In the genomic region with DNA sequence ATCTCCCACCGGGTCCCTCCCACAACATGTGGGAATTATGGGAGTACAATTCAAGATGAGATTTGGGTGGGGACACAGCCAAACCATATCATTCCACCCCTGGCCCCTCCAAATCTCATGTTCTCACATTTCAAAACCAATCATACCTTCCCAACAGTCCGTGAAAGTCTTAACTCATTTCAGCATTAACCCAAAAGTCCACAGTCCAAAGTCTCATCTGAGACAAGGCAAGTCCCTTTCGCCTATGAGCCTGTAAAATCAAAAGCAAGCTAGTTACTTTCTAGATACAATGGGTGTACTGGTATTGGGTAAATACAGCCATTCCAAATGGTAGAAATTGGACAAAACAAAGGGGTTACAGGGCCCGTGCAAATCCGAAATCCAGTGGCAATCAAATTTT, we compare ENCODE assay signal across 2 cellular contexts. TPM values are rescaled to one million over a fixed set of nuclear protein-coding genes. Genes with fewer than 3 reads are reported as not detected.
DNase-seq lines count a peak whose midpoint lies in the region; ATAC-seq, FAIRE-seq and TF ChIP-seq lines count a peak whose summit lies in the region.
"Not testable (repeated sequence)": the region's sequence is repeated elsewhere in the genome, so short reads cannot be mapped to it uniquely, and the experiment has no call there.

No MANE protein-coding gene starts in this region.

- H4K20me1 ChIP-seq in HepG2 (ENCODE audit: insufficient read depth, low read length) = not testable (repeated sequence)

- FAIRE-seq in HepG2 (lab: Jason Lieb, UNC) = not testable (repeated sequence)

- intact Hi-C loops in HepG2 (cut with micrococcal nuclease; ENCODE audit: unreplicated experiment) = not testable (repeated sequence)

- not testable (repeated sequence) for H3K9ac ChIP-seq in HepG2 (ENCODE audit: insufficient read depth, low read depth, low read length); liver (ENCODE audit: low read depth in 1 of 2, low read length in 2 of 2)

- not testable (repeated sequence) for H3K4me3 ChIP-seq in HepG2 (replicated peaks in 1 of 3; ENCODE audit: insufficient read depth in 1 of 3, low read depth in 2 of 3, low read length in 3 of 3); liver (ENCODE audit: low read depth in 1 of 3, low read length in 3 of 3)

- H3K79me2 ChIP-seq in HepG2 (ENCODE audit: insufficient read depth, low read length) = not testable (repeated sequence)

- not testable (repeated sequence) for TF ChIP-seq EP300 in HepG2 (IDR thresholded peaks at IDR 0.05; ENCODE audit: low read depth in 2 of 2, low read length in 2 of 2); HepG2 (CRISPR knock-in tag; IDR thresholded peaks at IDR 0.05; ENCODE audit: borderline replicate concordance)

- WGBS in HepG2 (ENCODE audit: low lambda C conversion rate) = 42% methylated on average over 5 of the region's 5 CpGs
- 78% methylated on average over 5 of the region's 5 CpGs for WGBS in liver

- H3K36me3 ChIP-seq in HepG2 (replicated peaks in 1 of 2; ENCODE audit: control insufficient read depth in 1 of 2, insufficient read depth in 2 of 2, low read length in 2 of 2); liver (ENCODE audit: control insufficient read depth in 4 of 4, insufficient read depth in 3 of 4, low read depth in 1 of 4, low read length in 3 of 4): not testable (repeated sequence)

- TF ChIP-seq RAD21 in HepG2 (CRISPR knock-in tag; IDR thresholded peaks at IDR 0.05); liver (IDR thresholded peaks at IDR 0.05): not testable (repeated sequence)

- not testable (repeated sequence) for H3K4me2 ChIP-seq in HepG2 (ENCODE audit: low read depth, low read length)

- H3K4me1 ChIP-seq in HepG2 (ENCODE audit: insufficient read depth, low read length); liver (ENCODE audit: control insufficient read depth in 4 of 4, insufficient read depth in 4 of 4, low read length in 3 of 4): not testable (repeated sequence)

- TF ChIP-seq CTCF in HepG2 (CRISPR knock-in tag; IDR thresholded peaks at IDR 0.05); liver (IDR thresholded peaks at IDR 0.05; ENCODE audit: low read depth, low read length, missing input control): not testable (repeated sequence)

- not testable (repeated sequence) for BruUV-seq in HepG2 (replicated peaks; lab: Mats Ljungman, UMichigan)

- not testable (repeated sequence) for DNase-seq in HepG2 (ENCODE audit: low spot score)

- not testable (repeated sequence) for H3K27me3 ChIP-seq in HepG2 (ENCODE audit: control insufficient read depth in 1 of 2, insufficient read depth in 2 of 2, low read length in 2 of 2); liver (ENCODE audit: control insufficient read depth in 4 of 4, insufficient read depth in 4 of 4, low read length in 3 of 4)

- H2AFZ ChIP-seq in HepG2 (ENCODE audit: low read length) = not testable (repeated sequence)

- not testable (repeated sequence) for TF ChIP-seq POLR2A in HepG2 (IDR thresholded peaks at IDR 0.05; ENCODE audit: insufficient read depth in 1 of 2, low read depth in 2 of 2, low read length in 2 of 2)

- H3K27ac ChIP-seq in HepG2 (ENCODE audit: extremely low read length, insufficient read depth, low read length); liver (ENCODE audit: low read depth in 1 of 2, low read length in 2 of 2): not testable (repeated sequence)

- CTCF ChIA-PET in HepG2 (lab: Yijun Ruan, JAX; ENCODE audit: low intra/inter-chr PET ratio, low total read pairs) = not testable (repeated sequence)

- not testable (repeated sequence) for ATAC-seq in HepG2

- H3K9me3 ChIP-seq in HepG2 (ENCODE audit: low read length); liver (ENCODE audit: control insufficient read depth in 4 of 4, low read length in 3 of 4): not testable (repeated sequence)

- in situ Hi-C loops in HepG2 (cut with HindIII; ENCODE audit: extremely low pct_ligation_motif_present, low pct_unique_long_range_greater_than_20kb) = not testable (repeated sequence)

- POLR2A ChIA-PET in HepG2 (lab: Yijun Ruan, JAX) = not testable (repeated sequence)

TF ChIP-seq in HepG2, 621 proteins besides CTCF, POLR2A, EP300 and RAD21:
- TF ChIP-seq, protein P1, sequence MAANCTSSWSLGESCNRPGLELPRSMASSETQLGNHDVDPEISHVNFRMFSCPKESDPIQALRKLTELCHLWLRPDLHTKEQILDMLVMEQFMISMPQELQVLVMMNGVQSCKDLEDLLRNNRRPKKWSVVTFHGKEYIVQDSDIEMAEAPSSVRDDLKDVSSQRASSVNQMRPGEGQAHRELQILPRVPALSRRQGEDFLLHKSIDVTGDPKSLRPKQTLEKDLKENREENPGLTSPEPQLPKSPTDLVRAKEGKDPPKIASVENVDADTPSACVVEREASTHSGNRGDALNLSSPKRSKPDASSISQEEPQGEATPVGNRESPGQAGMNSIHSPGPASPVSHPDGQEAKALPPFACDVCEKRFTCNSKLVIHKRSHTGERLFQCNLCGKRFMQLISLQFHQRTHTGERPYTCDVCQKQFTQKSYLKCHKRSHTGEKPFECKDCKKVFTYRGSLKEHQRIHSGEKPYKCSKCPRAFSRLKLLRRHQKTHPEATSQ (CRISPR knock-in tag; IDR thresholded peaks at IDR 0.05; ENCODE audit: borderline replicate concordance) = peak; percentile 69; the same call in 1 of the 2 replicates
- TF ChIP-seq ZMYM4 (CRISPR knock-in tag; IDR thresholded peaks at IDR 0.05) (peak; percentile 50; the same call in 1 of the 2 replicates), HNF4A (CRISPR knock-in tag; IDR thresholded peaks at IDR 0.05) (peak; percentile 66)
TF ChIP-seq in HepG2: peak in this region for 3; not testable (repeated sequence) for 618.

TF ChIP-seq in liver, 16 proteins besides CTCF, POLR2A, EP300 and RAD21:
- TF ChIP-seq HNF4A (conservative IDR thresholded peaks at IDR 0.05) = peak; percentile 47 to 55

RNA-seq across cellular contexts. Expression of a gene that starts 43.5 kb away (rescaled TPM):
- total RNA-seq in HepG2 (2016; rRNA removed; fragmentation: Illumina TruSeq; extraction: Trizol) (15.8 and 22.8 TPM in 2 replicates), liver (10 to 100 TPM; 11.9 to 13.4 TPM)
- total RNA-seq in HepG2 (2016; cell fraction: cytosol; rRNA removed; fragmentation: Illumina TruSeq; extraction: Trizol; ENCODE audit: low read depth) = 4.7 and 5.9 TPM in 2 replicates
- total RNA-seq in HepG2 (2016; cell fraction: insoluble cytoplasmic fraction; rRNA removed; fragmentation: Illumina TruSeq; extraction: Trizol) = 15.4 and 23.4 TPM in 2 replicates
- total RNA-seq in HepG2 (2016; cell fraction: membrane; rRNA removed; fragmentation: Illumina TruSeq; extraction: Trizol) = 11.1 and 13.3 TPM in 2 replicates
- total RNA-seq in HepG2 (2016; cell fraction: nucleus; rRNA removed; fragmentation: Illumina TruSeq; extraction: Trizol) = 9.0 and 9.6 TPM in 2 replicates
- polyA plus RNA-seq in HepG2 (2011; rRNA removed) (11.1 and 15.8 TPM in 2 replicates), liver (10 to 100 TPM; 18.7 to 20.3 TPM)
- polyA plus RNA-seq in HepG2 (2011; cell fraction: cytosol; rRNA removed) = 6.9 and 10.4 TPM in 2 replicates
- polyA plus RNA-seq in HepG2 (2011; cell fraction: nucleus; rRNA removed) = 4.9 and 6.7 TPM in 2 replicates
- 11.8 and 14.7 TPM in 2 replicates for polyA plus RNA-seq in HepG2 (2012)
- 5.2 and 6.9 TPM in 2 replicates for polyA plus RNA-seq in HepG2 (2016; cell fraction: cytosol; fragmentation: Illumina TruSeq; extraction: Trizol; ENCODE audit: low read depth)
- polyA plus RNA-seq in HepG2 (2016; cell fraction: insoluble cytoplasmic fraction; fragmentation: Illumina TruSeq; extraction: Trizol; ENCODE audit: low read depth) = 20.8 and 23.9 TPM in 2 replicates
- 9.4 and 9.8 TPM in 2 replicates for polyA plus RNA-seq in HepG2 (2016; cell fraction: membrane; fragmentation: Illumina TruSeq; extraction: Trizol; ENCODE audit: low read depth)
- polyA plus RNA-seq in HepG2 (2016; cell fraction: nucleus; fragmentation: Illumina TruSeq; extraction: Trizol; ENCODE audit: insufficient read depth, low read depth) = 10.5 and 12.2 TPM in 2 replicates
- 4.6 and 5.8 TPM in 2 replicates for polyA minus RNA-seq in HepG2 (2011; rRNA and poly(A)+ RNA removed; ENCODE audit: low replicate concordance)
- polyA minus RNA-seq in HepG2 (2011; cell fraction: cytosol; rRNA and poly(A)+ RNA removed) = 4.8 and 7.3 TPM in 2 replicates
- polyA minus RNA-seq in HepG2 (2011; cell fraction: nucleus; rRNA and poly(A)+ RNA removed) = 8.2 and 9.3 TPM in 2 replicates
